ENCODE assay signal across 8 cellular contexts in the genomic region with DNA sequence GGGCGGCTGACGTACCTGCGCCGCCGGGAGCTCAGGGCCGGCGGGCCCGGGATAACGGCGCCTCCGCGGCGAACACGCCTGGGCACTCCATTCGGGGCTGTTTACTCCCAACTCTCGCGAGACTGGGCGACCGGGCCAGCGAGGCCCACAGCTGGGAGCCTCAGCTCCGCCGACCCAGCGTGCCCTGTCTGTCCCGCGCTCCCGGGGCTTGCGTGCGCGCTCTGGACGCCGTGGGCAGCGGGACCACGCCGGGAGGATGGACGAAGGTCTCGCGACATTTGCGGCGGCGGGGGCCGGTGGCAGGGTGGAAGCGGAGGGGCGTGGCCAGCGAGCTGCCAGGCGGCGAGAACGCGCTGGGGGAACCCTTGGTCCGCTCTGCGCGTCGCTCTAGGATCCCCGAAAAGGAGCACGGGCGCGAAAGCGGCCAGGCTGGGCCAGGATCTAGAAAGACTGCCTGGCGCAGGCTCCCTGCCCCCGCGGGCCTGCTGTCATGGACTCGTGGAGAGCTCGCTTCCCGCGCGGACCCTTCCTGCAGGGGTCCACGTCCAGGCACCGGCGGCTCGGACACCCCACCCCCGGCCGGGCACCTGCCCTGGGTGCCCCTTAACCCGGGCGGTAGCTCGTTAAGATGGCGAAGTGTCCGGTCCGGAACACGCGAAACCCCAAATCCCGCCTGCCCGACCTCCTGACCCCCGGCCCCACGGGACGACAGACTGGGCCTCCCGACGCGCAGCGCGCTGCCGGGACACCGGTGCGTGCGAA. TPM values are rescaled to one million over a fixed set of nuclear protein-coding genes. Genes with fewer than 3 reads are reported as not detected.
DNase-seq lines count a peak whose midpoint lies in the region; ATAC-seq and TF ChIP-seq lines count a peak whose summit lies in the region.

A gene (minus strand): TSS at position 223 of the 762 bp plus-strand sequence. CDS start 15,159 bp downstream, outside the sequence.

- H3K27ac ChIP-seq in mucosa of rectum (ENCODE audit: low read depth in 2 of 2, low read length in 2 of 2), result peak within 1 kb of the TSS; percentile 83 to 87

- DNase-seq in DMS114 treated with DMSO at 0.1 percent for 48 hours (lab: John Stamatoyannopoulos, UW; ENCODE audit: unreplicated experiment) (peak; percentile 94), OCI-M2 (lab: John Stamatoyannopoulos, UW; ENCODE audit: unreplicated experiment) (peak; percentile 25), activated T-cell treated with anti-CD3 and anti-CD28 coated beads for 48 hours (ENCODE audit: low read depth) (peak; percentile 99), epithelial cell of proximal tubule (ENCODE audit: low read depth) (peak; percentile 42)
- peak; percentile 98 for DNase-seq in stimulated activated CD8-positive, alpha-beta memory T cell treated with anti-CD3 and anti-CD28 coated beads, Interleukin-4, amount 100 ng/mL, for 48 hours

- H3K27me3 ChIP-seq in mucosa of rectum (ENCODE audit: control insufficient read depth in 2 of 2, insufficient read depth in 2 of 2, low read length in 2 of 2), result no peaks in the 10 kb centered on the region

- peak within 1 kb of the TSS; percentile 80 to 93 for H3K9ac ChIP-seq in mucosa of rectum (ENCODE audit: low read depth in 1 of 2, low read length in 2 of 2)

- peaks cover 13 to 16% of the 10 kb centered on the region in 2 donors for H3K4me1 ChIP-seq in mucosa of rectum (ENCODE audit: control insufficient read depth in 2 of 2, insufficient read depth in 2 of 2, low read length in 2 of 2)

- no peaks in the 10 kb centered on the region for H3K9me3 ChIP-seq in mucosa of rectum (ENCODE audit: control insufficient read depth in 2 of 2, low read length in 2 of 2)

- no peak for TF ChIP-seq CTCF in epithelial cell of proximal tubule (conservative IDR thresholded peaks at IDR 0.05; ENCODE audit: low read depth, low read length)

- no peak for TF ChIP-seq EP300 in Ishikawa (IDR thresholded peaks at IDR 0.05; ENCODE audit: borderline replicate concordance)

- TF ChIP-seq RAD21 in Ishikawa (IDR thresholded peaks at IDR 0.05; ENCODE audit: low read depth), result 0 out of 2 replicates have a peak, but pooled peaks have one; percentile 7

- ATAC-seq in GM21576 (IDR thresholded peaks at IDR 0.05; ENCODE audit: unreplicated experiment), result peak; percentile 90

- H3K4me3 ChIP-seq in epithelial cell of proximal tubule (ENCODE audit: low read depth, low read length) (peak within 1 kb of the TSS; percentile 95), mucosa of rectum (ENCODE audit: low read length in 2 of 2) (peak within 1 kb of the TSS; percentile 67 to 93)

- H3K36me3 ChIP-seq in mucosa of rectum (ENCODE audit: control insufficient read depth in 2 of 2, insufficient read depth in 2 of 2, low read length in 2 of 2), result no peaks in the 10 kb centered on the region

TF ChIP-seq in Ishikawa, 13 proteins besides CTCF, POLR2A, EP300 and RAD21:
- TF ChIP-seq TEAD4 (IDR thresholded peaks at IDR 0.05) (no peak), FOXM1 (IDR thresholded peaks at IDR 0.05; ENCODE audit: borderline replicate concordance, low read depth) (no peak), YY1 (IDR thresholded peaks at IDR 0.05; ENCODE audit: low read depth) (peak; percentile 69), EGR1 (IDR thresholded peaks at IDR 0.05) (no peak; the same call in 1 of the 2 replicates), ZBTB7A (IDR thresholded peaks at IDR 0.05; ENCODE audit: low read depth) (peak; percentile 72; the same call in 1 of the 2 replicates), TAF1 (IDR thresholded peaks at IDR 0.05; ENCODE audit: low read depth) (peak; percentile 85), CEBPB (IDR thresholded peaks at IDR 0.05) (no peak), TCF12 (IDR thresholded peaks at IDR 0.05; ENCODE audit: low read depth) (peak; percentile 64; the same call in 1 of the 2 replicates), NFIC (IDR thresholded peaks at IDR 0.05) (peak; percentile 12; the same call in 1 of the 2 replicates)
- TF ChIP-seq, protein P1, sequence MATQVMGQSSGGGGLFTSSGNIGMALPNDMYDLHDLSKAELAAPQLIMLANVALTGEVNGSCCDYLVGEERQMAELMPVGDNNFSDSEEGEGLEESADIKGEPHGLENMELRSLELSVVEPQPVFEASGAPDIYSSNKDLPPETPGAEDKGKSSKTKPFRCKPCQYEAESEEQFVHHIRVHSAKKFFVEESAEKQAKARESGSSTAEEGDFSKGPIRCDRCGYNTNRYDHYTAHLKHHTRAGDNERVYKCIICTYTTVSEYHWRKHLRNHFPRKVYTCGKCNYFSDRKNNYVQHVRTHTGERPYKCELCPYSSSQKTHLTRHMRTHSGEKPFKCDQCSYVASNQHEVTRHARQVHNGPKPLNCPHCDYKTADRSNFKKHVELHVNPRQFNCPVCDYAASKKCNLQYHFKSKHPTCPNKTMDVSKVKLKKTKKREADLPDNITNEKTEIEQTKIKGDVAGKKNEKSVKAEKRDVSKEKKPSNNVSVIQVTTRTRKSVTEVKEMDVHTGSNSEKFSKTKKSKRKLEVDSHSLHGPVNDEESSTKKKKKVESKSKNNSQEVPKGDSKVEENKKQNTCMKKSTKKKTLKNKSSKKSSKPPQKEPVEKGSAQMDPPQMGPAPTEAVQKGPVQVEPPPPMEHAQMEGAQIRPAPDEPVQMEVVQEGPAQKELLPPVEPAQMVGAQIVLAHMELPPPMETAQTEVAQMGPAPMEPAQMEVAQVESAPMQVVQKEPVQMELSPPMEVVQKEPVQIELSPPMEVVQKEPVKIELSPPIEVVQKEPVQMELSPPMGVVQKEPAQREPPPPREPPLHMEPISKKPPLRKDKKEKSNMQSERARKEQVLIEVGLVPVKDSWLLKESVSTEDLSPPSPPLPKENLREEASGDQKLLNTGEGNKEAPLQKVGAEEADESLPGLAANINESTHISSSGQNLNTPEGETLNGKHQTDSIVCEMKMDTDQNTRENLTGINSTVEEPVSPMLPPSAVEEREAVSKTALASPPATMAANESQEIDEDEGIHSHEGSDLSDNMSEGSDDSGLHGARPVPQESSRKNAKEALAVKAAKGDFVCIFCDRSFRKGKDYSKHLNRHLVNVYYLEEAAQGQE (IDR thresholded peaks at IDR 0.05; ENCODE audit: low read depth), result no peak
- TF ChIP-seq, protein P2, sequence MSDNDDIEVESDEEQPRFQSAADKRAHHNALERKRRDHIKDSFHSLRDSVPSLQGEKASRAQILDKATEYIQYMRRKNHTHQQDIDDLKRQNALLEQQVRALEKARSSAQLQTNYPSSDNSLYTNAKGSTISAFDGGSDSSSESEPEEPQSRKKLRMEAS (IDR thresholded peaks at IDR 0.05), result peak; percentile 48
- TF ChIP-seq, protein P3, sequence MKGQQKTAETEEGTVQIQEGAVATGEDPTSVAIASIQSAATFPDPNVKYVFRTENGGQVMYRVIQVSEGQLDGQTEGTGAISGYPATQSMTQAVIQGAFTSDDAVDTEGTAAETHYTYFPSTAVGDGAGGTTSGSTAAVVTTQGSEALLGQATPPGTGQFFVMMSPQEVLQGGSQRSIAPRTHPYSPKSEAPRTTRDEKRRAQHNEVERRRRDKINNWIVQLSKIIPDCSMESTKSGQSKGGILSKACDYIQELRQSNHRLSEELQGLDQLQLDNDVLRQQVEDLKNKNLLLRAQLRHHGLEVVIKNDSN (IDR thresholded peaks at IDR 0.05), result peak; percentile 10; the same call in 1 of the 2 replicates
TF ChIP-seq in Ishikawa: peak in this region for 7.

RNA-seq across cellular contexts. Expression of the gene that starts here (rescaled TPM):
- 56.2 and 76.3 TPM in 2 replicates for total RNA-seq in epithelial cell of proximal tubule

Comparison
In these comparisons a context has a peak if more than half of its experiments do, and no peak if none do; other contexts are left out.
1. Peak in every context shown above with its lines: DNase-seq, ATAC-seq, H3K4me3 ChIP-seq and H3K27ac ChIP-seq.
2. DNase-seq: peak in every context shown above with its lines; median percentile 99 in activated T-cell treated with anti-CD3 and anti-CD28 coated beads for 48 hours; 98 in stimulated activated CD8-positive, alpha-beta memory T cell treated with anti-CD3 and anti-CD28 coated beads, Interleukin-4, amount 100 ng/mL, for 48 hours; 94 in DMS114 treated with DMSO at 0.1 percent for 48 hours; 42 in epithelial cell of proximal tubule; 25 in OCI-M2.